ENCODE assay signal across 1 cellular context in the genomic region with DNA sequence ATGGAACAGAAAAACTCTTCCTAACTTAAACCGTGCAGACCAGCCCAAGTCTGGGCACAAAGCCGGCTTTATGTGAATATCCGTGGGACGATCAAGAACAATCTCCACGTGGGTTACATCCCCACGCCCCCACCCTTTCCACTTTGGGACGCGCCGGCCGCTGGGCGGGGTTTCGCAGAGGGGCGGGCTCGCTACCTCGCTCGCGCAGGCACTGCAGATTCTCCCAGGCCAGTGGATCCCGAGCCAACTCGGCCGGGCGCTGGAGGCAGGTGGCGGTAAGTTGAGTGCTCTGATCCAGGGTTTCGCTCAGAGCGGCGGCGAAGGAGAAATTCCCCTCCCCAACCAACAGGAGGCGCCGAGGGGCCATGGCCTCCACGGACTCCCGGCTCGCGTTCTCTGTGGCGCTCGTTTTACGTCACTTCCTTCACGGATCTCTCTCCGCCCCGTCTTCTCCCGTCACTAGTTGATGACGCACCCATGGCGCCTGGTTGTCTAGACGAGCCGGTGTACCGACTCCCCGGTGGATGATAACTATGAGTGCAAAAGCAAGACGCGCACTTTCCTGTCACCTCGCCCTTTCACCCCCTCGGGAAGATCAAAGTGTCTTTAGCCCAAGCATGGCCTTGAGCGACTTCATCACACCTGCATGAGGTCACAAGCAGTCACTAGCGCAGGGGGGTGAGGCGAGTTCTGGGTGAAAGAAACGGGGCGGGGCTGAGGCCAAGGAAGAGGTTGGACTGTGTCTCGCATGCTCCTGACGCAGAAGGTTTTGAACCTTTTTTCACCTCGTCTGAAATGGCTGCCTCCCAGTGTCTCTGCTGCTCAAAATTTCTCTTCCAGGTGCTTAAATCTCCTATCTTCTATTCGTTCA.
A peak's percentile ranks its signal among the peaks of the same experiment; 100 is the strongest.
TF ChIP-seq lines count a peak whose summit lies in the region.

A gene with protein sequence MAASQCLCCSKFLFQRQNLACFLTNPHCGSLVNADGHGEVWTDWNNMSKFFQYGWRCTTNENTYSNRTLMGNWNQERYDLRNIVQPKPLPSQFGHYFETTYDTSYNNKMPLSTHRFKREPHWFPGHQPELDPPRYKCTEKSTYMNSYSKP (plus strand): TSS at position 776 of the 871 bp plus-strand sequence. CDS start 20 bp downstream, at position 796.
A gene with protein sequence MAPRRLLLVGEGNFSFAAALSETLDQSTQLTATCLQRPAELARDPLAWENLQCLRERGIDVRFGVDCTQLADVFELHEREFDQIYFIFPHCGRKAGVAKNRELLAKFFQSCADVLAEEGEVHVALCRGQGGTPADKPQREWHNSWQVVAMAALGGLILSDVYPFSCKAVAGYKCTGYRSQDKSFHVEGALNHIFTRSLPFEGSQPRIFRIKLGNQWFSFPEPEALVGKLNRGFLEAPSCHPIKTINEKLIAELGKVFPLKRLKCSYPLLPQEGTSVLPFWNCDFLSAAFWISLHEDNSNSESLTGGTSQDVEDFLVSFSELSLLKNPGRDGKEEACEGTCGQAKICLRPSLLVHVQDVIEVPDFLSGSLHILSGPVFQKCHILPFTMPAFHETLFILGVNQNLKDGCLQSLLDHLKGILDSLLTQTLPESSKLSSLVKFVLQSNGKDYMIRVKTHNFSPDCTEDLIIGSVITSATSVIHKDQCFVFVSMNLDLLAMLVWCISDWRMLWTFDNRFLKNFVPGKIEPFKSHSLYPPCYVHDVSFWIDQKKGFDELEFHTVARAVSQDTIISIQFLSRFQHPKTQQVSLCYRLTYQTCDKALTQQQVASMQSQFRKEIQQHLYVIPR (minus strand): TSS at position 400 of the 871 bp plus-strand sequence. CDS start 33 bp downstream, at position 367.

TF ChIP-seq in HepG2, 621 proteins besides CTCF, POLR2A, EP300 and RAD21 (continued from another document):
- TF ChIP-seq ZNF224 (CRISPR knock-in tag; IDR thresholded peaks at IDR 0.05) (peak; percentile 73; the same call in 1 of the 2 replicates), TCF7L2 (IDR thresholded peaks at IDR 0.05; ENCODE audit: low read depth, low read length) (no peak), KDM1A (CRISPR knock-in tag; IDR thresholded peaks at IDR 0.05) (no peak), ZNF12 (CRISPR knock-in tag; IDR thresholded peaks at IDR 0.05) (no peak), TEAD3 (CRISPR knock-in tag; optimal IDR thresholded peaks at IDR 0.05; ENCODE audit: borderline replicate concordance) (peak; percentile 82), CC2D1A (CRISPR knock-in tag; IDR thresholded peaks at IDR 0.05) (no peak), KDM5B (CRISPR knock-in tag; IDR thresholded peaks at IDR 0.05; ENCODE audit: borderline replicate concordance) (peak; percentile 89), ZNF564 (CRISPR knock-in tag; IDR thresholded peaks at IDR 0.05) (0 out of 2 replicates have a peak, but pooled peaks have one; percentile 22), ZNF331 (CRISPR knock-in tag; IDR thresholded peaks at IDR 0.05) (peak; percentile 42; the same call in 1 of the 2 replicates), MEF2D (CRISPR knock-in tag; IDR thresholded peaks at IDR 0.05) (peak; percentile 85), HOXA3 (CRISPR knock-in tag; IDR thresholded peaks at IDR 0.05) (peak; percentile 99), FOXP1 (IDR thresholded peaks at IDR 0.05) (no peak), FOXP1 (CRISPR knock-in tag; IDR thresholded peaks at IDR 0.05) (0 out of 2 replicates have a peak, but pooled peaks have one; percentile 14), GATAD2A (CRISPR knock-in tag; IDR thresholded peaks at IDR 0.05) (peak; percentile 53; the same call in 1 of the 2 replicates), NR2F6 (IDR thresholded peaks at IDR 0.05) (peak; percentile 67), NR2F6 (CRISPR knock-in tag; IDR thresholded peaks at IDR 0.05) (peak; percentile 50; the same call in 1 of the 2 replicates), RFX3 (CRISPR knock-in tag; IDR thresholded peaks at IDR 0.05) (0 out of 2 replicates have a peak, but pooled peaks have one; percentile 7), ZFP37 (CRISPR knock-in tag; IDR thresholded peaks at IDR 0.05; ENCODE audit: borderline replicate concordance) (peak; percentile 25; the same call in 1 of the 2 replicates), GATAD1 (CRISPR knock-in tag; IDR thresholded peaks at IDR 0.05) (peak; percentile 98), ZNF143 (CRISPR knock-in tag; IDR thresholded peaks at IDR 0.05) (peak; percentile 59), JARID2 (CRISPR knock-in tag; IDR thresholded peaks at IDR 0.05; ENCODE audit: insufficient replicate concordance) (no peak), ZNF773 (CRISPR knock-in tag; IDR thresholded peaks at IDR 0.05; ENCODE audit: borderline replicate concordance) (no peak), ZNF101 (CRISPR knock-in tag; IDR thresholded peaks at IDR 0.05; ENCODE audit: borderline replicate concordance, low read depth) (no peak; the same call in 1 of the 2 replicates), MAZ (IDR thresholded peaks at IDR 0.05; ENCODE audit: borderline replicate concordance, low read depth, low read length) (peak; percentile 64), MAZ (CRISPR knock-in tag; IDR thresholded peaks at IDR 0.05; ENCODE audit: low read depth) (peak; percentile 94), ZNF558 (CRISPR knock-in tag; IDR thresholded peaks at IDR 0.05; ENCODE audit: borderline replicate concordance) (no peak)
- TF ChIP-seq, protein P1, sequence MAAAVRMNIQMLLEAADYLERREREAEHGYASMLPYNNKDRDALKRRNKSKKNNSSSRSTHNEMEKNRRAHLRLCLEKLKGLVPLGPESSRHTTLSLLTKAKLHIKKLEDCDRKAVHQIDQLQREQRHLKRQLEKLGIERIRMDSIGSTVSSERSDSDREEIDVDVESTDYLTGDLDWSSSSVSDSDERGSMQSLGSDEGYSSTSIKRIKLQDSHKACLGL (CRISPR knock-in tag; IDR thresholded peaks at IDR 0.05), result peak; percentile 67
- TF ChIP-seq, protein P2, sequence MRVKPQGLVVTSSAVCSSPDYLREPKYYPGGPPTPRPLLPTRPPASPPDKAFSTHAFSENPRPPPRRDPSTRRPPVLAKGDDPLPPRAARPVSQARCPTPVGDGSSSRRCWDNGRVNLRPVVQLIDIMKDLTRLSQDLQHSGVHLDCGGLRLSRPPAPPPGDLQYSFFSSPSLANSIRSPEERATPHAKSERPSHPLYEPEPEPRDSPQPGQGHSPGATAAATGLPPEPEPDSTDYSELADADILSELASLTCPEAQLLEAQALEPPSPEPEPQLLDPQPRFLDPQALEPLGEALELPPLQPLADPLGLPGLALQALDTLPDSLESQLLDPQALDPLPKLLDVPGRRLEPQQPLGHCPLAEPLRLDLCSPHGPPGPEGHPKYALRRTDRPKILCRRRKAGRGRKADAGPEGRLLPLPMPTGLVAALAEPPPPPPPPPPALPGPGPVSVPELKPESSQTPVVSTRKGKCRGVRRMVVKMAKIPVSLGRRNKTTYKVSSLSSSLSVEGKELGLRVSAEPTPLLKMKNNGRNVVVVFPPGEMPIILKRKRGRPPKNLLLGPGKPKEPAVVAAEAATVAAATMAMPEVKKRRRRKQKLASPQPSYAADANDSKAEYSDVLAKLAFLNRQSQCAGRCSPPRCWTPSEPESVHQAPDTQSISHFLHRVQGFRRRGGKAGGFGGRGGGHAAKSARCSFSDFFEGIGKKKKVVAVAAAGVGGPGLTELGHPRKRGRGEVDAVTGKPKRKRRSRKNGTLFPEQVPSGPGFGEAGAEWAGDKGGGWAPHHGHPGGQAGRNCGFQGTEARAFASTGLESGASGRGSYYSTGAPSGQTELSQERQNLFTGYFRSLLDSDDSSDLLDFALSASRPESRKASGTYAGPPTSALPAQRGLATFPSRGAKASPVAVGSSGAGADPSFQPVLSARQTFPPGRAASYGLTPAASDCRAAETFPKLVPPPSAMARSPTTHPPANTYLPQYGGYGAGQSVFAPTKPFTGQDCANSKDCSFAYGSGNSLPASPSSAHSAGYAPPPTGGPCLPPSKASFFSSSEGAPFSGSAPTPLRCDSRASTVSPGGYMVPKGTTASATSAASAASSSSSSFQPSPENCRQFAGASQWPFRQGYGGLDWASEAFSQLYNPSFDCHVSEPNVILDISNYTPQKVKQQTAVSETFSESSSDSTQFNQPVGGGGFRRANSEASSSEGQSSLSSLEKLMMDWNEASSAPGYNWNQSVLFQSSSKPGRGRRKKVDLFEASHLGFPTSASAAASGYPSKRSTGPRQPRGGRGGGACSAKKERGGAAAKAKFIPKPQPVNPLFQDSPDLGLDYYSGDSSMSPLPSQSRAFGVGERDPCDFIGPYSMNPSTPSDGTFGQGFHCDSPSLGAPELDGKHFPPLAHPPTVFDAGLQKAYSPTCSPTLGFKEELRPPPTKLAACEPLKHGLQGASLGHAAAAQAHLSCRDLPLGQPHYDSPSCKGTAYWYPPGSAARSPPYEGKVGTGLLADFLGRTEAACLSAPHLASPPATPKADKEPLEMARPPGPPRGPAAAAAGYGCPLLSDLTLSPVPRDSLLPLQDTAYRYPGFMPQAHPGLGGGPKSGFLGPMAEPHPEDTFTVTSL (CRISPR knock-in tag; IDR thresholded peaks at IDR 0.05; ENCODE audit: borderline replicate concordance), result peak; percentile 61; the same call in 1 of the 2 replicates
- TF ChIP-seq, protein P3, sequence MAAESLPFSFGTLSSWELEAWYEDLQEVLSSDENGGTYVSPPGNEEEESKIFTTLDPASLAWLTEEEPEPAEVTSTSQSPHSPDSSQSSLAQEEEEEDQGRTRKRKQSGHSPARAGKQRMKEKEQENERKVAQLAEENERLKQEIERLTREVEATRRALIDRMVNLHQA (CRISPR knock-in tag; IDR thresholded peaks at IDR 0.05), result no peak
- TF ChIP-seq, protein P4, sequence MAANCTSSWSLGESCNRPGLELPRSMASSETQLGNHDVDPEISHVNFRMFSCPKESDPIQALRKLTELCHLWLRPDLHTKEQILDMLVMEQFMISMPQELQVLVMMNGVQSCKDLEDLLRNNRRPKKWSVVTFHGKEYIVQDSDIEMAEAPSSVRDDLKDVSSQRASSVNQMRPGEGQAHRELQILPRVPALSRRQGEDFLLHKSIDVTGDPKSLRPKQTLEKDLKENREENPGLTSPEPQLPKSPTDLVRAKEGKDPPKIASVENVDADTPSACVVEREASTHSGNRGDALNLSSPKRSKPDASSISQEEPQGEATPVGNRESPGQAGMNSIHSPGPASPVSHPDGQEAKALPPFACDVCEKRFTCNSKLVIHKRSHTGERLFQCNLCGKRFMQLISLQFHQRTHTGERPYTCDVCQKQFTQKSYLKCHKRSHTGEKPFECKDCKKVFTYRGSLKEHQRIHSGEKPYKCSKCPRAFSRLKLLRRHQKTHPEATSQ (CRISPR knock-in tag; IDR thresholded peaks at IDR 0.05; ENCODE audit: borderline replicate concordance), result no peak
- TF ChIP-seq, protein P5, sequence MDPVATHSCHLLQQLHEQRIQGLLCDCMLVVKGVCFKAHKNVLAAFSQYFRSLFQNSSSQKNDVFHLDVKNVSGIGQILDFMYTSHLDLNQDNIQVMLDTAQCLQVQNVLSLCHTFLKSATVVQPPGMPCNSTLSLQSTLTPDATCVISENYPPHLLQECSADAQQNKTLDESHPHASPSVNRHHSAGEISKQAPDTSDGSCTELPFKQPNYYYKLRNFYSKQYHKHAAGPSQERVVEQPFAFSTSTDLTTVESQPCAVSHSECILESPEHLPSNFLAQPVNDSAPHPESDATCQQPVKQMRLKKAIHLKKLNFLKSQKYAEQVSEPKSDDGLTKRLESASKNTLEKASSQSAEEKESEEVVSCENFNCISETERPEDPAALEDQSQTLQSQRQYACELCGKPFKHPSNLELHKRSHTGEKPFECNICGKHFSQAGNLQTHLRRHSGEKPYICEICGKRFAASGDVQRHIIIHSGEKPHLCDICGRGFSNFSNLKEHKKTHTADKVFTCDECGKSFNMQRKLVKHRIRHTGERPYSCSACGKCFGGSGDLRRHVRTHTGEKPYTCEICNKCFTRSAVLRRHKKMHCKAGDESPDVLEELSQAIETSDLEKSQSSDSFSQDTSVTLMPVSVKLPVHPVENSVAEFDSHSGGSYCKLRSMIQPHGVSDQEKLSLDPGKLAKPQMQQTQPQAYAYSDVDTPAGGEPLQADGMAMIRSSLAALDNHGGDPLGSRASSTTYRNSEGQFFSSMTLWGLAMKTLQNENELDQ (CRISPR knock-in tag; IDR thresholded peaks at IDR 0.05; ENCODE audit: borderline replicate concordance), result no peak
- TF ChIP-seq, protein P6, sequence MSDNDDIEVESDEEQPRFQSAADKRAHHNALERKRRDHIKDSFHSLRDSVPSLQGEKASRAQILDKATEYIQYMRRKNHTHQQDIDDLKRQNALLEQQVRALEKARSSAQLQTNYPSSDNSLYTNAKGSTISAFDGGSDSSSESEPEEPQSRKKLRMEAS (IDR thresholded peaks at IDR 0.05), result peak; percentile 76
